ENCODE assay signal across 1 cellular context in the genomic region with DNA sequence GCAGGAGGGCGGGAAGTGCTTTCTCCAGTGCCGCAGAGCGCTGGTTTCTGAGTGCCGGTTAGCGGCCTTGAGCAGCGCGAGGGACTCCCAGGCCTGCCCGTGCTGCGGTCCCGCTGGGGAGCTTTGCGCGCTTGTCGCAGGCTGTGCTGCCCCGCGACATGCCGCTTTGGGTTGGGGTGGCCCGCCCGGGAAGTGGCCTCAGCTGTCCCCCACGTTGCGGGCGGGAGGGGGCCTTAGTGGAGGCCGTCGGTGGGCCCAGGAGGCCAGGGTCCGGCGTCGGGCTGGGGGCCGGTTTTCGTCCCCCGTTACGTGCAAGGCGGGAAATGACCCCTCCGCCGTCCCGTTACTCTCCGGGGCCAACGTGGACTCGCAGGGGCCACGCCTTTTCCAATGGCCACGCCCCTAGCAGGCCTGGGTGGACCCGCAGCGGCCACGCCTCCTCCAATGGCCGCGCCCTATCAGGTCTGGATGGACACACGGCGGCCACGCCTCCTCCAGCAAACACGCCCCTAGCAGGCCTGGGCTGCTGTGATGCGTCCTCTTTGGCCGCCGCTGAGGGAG.
A peak's percentile ranks its signal among the peaks of the same experiment; 100 is the strongest.
TF ChIP-seq lines count a peak whose summit lies in the region.

No MANE protein-coding gene starts in this region.

TF ChIP-seq in HepG2, 621 proteins besides CTCF, POLR2A, EP300 and RAD21 (continues in another document):
- no peak for TF ChIP-seq NFE2 (CRISPR knock-in tag; IDR thresholded peaks at IDR 0.05)
- 0 out of 2 replicates have a peak, but pooled peaks have one; percentile 56 for TF ChIP-seq ZBTB7A (CRISPR knock-in tag; IDR thresholded peaks at IDR 0.05)
- no peak for TF ChIP-seq U2AF1 (optimal IDR thresholded peaks at IDR 0.05; ENCODE audit: low read depth, low read length)
- TF ChIP-seq HOXA5 (CRISPR knock-in tag; IDR thresholded peaks at IDR 0.05) = 0 out of 2 replicates have a peak, but pooled peaks have one; percentile 41
- TF ChIP-seq, protein P1, sequence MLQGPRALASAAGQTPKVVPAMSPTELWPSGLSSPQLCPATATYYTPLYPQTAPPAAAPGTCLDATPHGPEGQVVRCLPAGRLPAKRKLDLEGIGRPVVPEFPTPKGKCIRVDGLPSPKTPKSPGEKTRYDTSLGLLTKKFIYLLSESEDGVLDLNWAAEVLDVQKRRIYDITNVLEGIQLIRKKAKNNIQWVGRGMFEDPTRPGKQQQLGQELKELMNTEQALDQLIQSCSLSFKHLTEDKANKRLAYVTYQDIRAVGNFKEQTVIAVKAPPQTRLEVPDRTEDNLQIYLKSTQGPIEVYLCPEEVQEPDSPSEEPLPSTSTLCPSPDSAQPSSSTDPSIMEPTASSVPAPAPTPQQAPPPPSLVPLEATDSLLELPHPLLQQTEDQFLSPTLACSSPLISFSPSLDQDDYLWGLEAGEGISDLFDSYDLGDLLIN (CRISPR knock-in tag; IDR thresholded peaks at IDR 0.05; ENCODE audit: borderline replicate concordance) = 0 out of 2 replicates have a peak, but pooled peaks have one; percentile 50
- TF ChIP-seq SALL2 (CRISPR knock-in tag; IDR thresholded peaks at IDR 0.05) = 0 out of 2 replicates have a peak, but pooled peaks have one; percentile 66
- TF ChIP-seq POLR2G (IDR thresholded peaks at IDR 0.05; ENCODE audit: low read depth, low read length) = peak; percentile 62; the same call in 1 of the 2 replicates
- TF ChIP-seq NFYB (CRISPR knock-in tag; IDR thresholded peaks at IDR 0.05) = peak; percentile 61
- TF ChIP-seq, protein P2, sequence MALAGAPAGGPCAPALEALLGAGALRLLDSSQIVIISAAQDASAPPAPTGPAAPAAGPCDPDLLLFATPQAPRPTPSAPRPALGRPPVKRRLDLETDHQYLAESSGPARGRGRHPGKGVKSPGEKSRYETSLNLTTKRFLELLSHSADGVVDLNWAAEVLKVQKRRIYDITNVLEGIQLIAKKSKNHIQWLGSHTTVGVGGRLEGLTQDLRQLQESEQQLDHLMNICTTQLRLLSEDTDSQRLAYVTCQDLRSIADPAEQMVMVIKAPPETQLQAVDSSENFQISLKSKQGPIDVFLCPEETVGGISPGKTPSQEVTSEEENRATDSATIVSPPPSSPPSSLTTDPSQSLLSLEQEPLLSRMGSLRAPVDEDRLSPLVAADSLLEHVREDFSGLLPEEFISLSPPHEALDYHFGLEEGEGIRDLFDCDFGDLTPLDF (CRISPR knock-in tag; IDR thresholded peaks at IDR 0.05) = peak; percentile 54
- peak; percentile 59 for TF ChIP-seq NFYC (CRISPR knock-in tag; IDR thresholded peaks at IDR 0.05)
- TF ChIP-seq, protein P3, sequence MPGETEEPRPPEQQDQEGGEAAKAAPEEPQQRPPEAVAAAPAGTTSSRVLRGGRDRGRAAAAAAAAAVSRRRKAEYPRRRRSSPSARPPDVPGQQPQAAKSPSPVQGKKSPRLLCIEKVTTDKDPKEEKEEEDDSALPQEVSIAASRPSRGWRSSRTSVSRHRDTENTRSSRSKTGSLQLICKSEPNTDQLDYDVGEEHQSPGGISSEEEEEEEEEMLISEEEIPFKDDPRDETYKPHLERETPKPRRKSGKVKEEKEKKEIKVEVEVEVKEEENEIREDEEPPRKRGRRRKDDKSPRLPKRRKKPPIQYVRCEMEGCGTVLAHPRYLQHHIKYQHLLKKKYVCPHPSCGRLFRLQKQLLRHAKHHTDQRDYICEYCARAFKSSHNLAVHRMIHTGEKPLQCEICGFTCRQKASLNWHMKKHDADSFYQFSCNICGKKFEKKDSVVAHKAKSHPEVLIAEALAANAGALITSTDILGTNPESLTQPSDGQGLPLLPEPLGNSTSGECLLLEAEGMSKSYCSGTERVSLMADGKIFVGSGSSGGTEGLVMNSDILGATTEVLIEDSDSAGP (CRISPR knock-in tag; IDR thresholded peaks at IDR 0.05; ENCODE audit: borderline replicate concordance) = peak; percentile 81; the same call in 1 of the 2 replicates
- TF ChIP-seq, protein P4, sequence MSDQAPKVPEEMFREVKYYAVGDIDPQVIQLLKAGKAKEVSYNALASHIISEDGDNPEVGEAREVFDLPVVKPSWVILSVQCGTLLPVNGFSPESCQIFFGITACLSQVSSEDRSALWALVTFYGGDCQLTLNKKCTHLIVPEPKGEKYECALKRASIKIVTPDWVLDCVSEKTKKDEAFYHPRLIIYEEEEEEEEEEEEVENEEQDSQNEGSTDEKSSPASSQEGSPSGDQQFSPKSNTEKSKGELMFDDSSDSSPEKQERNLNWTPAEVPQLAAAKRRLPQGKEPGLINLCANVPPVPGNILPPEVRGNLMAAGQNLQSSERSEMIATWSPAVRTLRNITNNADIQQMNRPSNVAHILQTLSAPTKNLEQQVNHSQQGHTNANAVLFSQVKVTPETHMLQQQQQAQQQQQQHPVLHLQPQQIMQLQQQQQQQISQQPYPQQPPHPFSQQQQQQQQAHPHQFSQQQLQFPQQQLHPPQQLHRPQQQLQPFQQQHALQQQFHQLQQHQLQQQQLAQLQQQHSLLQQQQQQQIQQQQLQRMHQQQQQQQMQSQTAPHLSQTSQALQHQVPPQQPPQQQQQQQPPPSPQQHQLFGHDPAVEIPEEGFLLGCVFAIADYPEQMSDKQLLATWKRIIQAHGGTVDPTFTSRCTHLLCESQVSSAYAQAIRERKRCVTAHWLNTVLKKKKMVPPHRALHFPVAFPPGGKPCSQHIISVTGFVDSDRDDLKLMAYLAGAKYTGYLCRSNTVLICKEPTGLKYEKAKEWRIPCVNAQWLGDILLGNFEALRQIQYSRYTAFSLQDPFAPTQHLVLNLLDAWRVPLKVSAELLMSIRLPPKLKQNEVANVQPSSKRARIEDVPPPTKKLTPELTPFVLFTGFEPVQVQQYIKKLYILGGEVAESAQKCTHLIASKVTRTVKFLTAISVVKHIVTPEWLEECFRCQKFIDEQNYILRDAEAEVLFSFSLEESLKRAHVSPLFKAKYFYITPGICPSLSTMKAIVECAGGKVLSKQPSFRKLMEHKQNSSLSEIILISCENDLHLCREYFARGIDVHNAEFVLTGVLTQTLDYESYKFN (CRISPR knock-in tag; conservative IDR thresholded peaks at IDR 0.05) = peak; percentile 18; the same call in 1 of the 2 replicates
- peak; percentile 70; the same call in 1 of the 2 replicates for TF ChIP-seq RXRA (CRISPR knock-in tag; IDR thresholded peaks at IDR 0.05)
- TF ChIP-seq CC2D1A (CRISPR knock-in tag; IDR thresholded peaks at IDR 0.05) = no peak
- peak; percentile 49; the same call in 1 of the 2 replicates for TF ChIP-seq SIN3A (IDR thresholded peaks at IDR 0.05; ENCODE audit: borderline replicate concordance, low read depth, low read length)
- TF ChIP-seq, protein P5, sequence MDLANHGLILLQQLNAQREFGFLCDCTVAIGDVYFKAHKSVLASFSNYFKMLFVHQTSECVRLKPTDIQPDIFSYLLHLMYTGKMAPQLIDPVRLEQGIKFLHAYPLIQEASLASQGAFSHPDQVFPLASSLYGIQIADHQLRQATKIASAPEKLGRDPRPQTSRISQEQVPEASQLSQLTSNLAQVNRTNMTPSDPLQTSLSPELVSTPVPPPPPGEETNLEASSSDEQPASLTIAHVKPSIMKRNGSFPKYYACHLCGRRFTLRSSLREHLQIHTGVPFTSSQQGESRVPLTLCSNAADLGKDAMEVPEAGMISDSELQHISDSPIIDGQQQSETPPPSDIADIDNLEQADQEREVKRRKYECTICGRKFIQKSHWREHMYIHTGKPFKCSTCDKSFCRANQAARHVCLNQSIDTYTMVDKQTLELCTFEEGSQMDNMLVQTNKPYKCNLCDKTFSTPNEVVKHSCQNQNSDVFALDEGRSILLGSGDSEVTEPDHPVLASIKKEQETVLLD (CRISPR knock-in tag; IDR thresholded peaks at IDR 0.05; ENCODE audit: low read depth) = peak; percentile 63
- peak; percentile 87 for TF ChIP-seq ZNF607 (CRISPR knock-in tag; IDR thresholded peaks at IDR 0.05; ENCODE audit: borderline replicate concordance)
- TF ChIP-seq, protein P6, sequence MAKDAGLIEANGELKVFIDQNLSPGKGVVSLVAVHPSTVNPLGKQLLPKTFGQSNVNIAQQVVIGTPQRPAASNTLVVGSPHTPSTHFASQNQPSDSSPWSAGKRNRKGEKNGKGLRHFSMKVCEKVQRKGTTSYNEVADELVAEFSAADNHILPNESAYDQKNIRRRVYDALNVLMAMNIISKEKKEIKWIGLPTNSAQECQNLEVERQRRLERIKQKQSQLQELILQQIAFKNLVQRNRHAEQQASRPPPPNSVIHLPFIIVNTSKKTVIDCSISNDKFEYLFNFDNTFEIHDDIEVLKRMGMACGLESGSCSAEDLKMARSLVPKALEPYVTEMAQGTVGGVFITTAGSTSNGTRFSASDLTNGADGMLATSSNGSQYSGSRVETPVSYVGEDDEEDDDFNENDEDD (CRISPR knock-in tag; IDR thresholded peaks at IDR 0.05; ENCODE audit: borderline replicate concordance) = peak; percentile 48; the same call in 1 of the 2 replicates
- TF ChIP-seq, protein P7, sequence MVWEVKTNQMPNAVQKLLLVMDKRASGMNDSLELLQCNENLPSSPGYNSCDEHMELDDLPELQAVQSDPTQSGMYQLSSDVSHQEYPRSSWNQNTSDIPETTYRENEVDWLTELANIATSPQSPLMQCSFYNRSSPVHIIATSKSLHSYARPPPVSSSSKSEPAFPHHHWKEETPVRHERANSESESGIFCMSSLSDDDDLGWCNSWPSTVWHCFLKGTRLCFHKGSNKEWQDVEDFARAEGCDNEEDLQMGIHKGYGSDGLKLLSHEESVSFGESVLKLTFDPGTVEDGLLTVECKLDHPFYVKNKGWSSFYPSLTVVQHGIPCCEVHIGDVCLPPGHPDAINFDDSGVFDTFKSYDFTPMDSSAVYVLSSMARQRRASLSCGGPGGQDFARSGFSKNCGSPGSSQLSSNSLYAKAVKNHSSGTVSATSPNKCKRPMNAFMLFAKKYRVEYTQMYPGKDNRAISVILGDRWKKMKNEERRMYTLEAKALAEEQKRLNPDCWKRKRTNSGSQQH (CRISPR knock-in tag; IDR thresholded peaks at IDR 0.05; ENCODE audit: low read depth) = no peak
- 0 out of 2 replicates have a peak, but pooled peaks have one; percentile 32 for TF ChIP-seq ZBTB8A (CRISPR knock-in tag; IDR thresholded peaks at IDR 0.05; ENCODE audit: borderline replicate concordance, low read depth)
- TF ChIP-seq KLF12 (CRISPR knock-in tag; IDR thresholded peaks at IDR 0.05; ENCODE audit: borderline replicate concordance) = 0 out of 2 replicates have a peak, but pooled peaks have one; percentile 42
- TF ChIP-seq, protein P8, sequence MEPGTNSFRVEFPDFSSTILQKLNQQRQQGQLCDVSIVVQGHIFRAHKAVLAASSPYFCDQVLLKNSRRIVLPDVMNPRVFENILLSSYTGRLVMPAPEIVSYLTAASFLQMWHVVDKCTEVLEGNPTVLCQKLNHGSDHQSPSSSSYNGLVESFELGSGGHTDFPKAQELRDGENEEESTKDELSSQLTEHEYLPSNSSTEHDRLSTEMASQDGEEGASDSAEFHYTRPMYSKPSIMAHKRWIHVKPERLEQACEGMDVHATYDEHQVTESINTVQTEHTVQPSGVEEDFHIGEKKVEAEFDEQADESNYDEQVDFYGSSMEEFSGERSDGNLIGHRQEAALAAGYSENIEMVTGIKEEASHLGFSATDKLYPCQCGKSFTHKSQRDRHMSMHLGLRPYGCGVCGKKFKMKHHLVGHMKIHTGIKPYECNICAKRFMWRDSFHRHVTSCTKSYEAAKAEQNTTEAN (CRISPR knock-in tag; conservative IDR thresholded peaks at IDR 0.05) = 0 out of 2 replicates have a peak, but pooled peaks have one; percentile 39
- no peak for TF ChIP-seq HOXA9 (CRISPR knock-in tag; IDR thresholded peaks at IDR 0.05; ENCODE audit: borderline replicate concordance)
- TF ChIP-seq, protein P9, sequence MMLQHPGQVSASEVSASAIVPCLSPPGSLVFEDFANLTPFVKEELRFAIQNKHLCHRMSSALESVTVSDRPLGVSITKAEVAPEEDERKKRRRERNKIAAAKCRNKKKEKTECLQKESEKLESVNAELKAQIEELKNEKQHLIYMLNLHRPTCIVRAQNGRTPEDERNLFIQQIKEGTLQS (CRISPR knock-in tag; IDR thresholded peaks at IDR 0.05) = no peak
- TF ChIP-seq, protein P10, sequence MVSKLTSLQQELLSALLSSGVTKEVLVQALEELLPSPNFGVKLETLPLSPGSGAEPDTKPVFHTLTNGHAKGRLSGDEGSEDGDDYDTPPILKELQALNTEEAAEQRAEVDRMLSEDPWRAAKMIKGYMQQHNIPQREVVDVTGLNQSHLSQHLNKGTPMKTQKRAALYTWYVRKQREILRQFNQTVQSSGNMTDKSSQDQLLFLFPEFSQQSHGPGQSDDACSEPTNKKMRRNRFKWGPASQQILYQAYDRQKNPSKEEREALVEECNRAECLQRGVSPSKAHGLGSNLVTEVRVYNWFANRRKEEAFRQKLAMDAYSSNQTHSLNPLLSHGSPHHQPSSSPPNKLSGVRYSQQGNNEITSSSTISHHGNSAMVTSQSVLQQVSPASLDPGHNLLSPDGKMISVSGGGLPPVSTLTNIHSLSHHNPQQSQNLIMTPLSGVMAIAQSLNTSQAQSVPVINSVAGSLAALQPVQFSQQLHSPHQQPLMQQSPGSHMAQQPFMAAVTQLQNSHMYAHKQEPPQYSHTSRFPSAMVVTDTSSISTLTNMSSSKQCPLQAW (CRISPR knock-in tag; IDR thresholded peaks at IDR 0.05) = peak; percentile 64; the same call in 1 of the 2 replicates
- TF ChIP-seq ZBTB38 (CRISPR knock-in tag; IDR thresholded peaks at IDR 0.05) = peak; percentile 49; the same call in 1 of the 2 replicates
- 0 out of 2 replicates have a peak, but pooled peaks have one; percentile 14 for TF ChIP-seq ZNF367 (CRISPR knock-in tag; IDR thresholded peaks at IDR 0.05; ENCODE audit: borderline replicate concordance)
- TF ChIP-seq, protein P11, sequence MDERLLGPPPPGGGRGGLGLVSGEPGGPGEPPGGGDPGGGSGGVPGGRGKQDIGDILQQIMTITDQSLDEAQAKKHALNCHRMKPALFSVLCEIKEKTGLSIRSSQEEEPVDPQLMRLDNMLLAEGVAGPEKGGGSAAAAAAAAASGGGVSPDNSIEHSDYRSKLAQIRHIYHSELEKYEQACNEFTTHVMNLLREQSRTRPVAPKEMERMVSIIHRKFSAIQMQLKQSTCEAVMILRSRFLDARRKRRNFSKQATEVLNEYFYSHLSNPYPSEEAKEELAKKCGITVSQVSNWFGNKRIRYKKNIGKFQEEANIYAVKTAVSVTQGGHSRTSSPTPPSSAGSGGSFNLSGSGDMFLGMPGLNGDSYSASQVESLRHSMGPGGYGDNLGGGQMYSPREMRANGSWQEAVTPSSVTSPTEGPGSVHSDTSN (CRISPR knock-in tag; IDR thresholded peaks at IDR 0.05) = peak; percentile 34; the same call in 1 of the 2 replicates
- 0 out of 2 replicates have a peak, but pooled peaks have one; percentile 58 for TF ChIP-seq KLF9 (CRISPR knock-in tag; IDR thresholded peaks at IDR 0.05; ENCODE audit: low read depth)
- TF ChIP-seq ZNF256 (CRISPR knock-in tag; conservative IDR thresholded peaks at IDR 0.05) = no peak
- TF ChIP-seq, protein P12, sequence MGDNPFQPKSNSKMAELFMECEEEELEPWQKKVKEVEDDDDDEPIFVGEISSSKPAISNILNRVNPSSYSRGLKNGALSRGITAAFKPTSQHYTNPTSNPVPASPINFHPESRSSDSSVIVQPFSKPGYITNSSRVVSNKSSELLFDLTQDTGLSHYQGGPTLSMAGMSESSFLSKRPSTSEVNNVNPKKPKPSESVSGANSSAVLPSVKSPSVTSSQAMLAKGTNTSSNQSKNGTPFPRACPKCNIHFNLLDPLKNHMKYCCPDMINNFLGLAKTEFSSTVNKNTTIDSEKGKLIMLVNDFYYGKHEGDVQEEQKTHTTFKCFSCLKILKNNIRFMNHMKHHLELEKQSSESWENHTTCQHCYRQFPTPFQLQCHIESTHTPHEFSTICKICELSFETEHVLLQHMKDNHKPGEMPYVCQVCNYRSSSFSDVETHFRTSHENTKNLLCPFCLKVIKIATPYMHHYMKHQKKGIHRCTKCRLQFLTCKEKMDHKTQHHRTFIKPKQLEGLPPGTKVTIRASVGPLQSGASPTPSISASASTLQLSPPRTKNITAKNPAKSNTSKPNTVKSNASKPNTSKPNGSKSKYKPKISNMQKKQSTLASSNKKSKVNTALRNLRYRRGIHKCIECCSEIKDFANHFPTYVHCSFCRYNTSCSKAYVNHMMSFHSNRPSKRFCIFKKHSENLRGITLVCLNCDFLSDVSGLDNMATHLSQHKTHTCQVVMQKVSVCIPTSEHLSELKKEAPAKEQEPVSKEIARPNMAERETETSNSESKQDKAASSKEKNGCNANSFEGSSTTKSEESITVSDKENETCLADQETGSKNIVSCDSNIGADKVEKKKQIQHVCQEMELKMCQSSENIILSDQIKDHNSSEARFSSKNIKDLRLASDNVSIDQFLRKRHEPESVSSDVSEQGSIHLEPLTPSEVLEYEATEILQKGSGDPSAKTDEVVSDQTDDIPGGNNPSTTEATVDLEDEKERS (CRISPR knock-in tag; IDR thresholded peaks at IDR 0.05) = no peak
